In genomic region chr4:76476606-76477005, GRCh38 we compare ENCODE assay signal across 16 cellular contexts. TPM values are rescaled to one million over a fixed set of nuclear protein-coding genes. Genes with fewer than 3 reads are reported as not detected.
A peak's percentile ranks its signal among the peaks of the same experiment; 100 is the strongest.
DNase-seq lines count a peak whose midpoint lies in the region; ATAC-seq and TF ChIP-seq lines count a peak whose summit lies in the region.
"Had no signal": no experiment of that assay in that cellular context is flagged by ENCODE, and none has a peak within 500 bp of the region (broad histone marks: within the 10 kb centered on the region; RNA-seq: fewer than 3 reads in every experiment).

No MANE protein-coding gene starts in this region.

- no peak overlapping the region for H3T11ph ChIP-seq in H9 (ENCODE audit: low read length)

- H2BK120ac ChIP-seq in H9 (ENCODE audit: low read depth, low read length, poor library complexity, severe bottlenecking) = no peak overlapping the region

- no peak overlapping the region for H3K4me3 ChIP-seq in retinal pigment epithelial cell (ENCODE audit: low read length)
- no peak overlapping the region for H3K4me3 ChIP-seq in H7 (ENCODE audit: insufficient read depth, low read depth, low read length)
- H3K4me3 ChIP-seq: BLaER1, GM12878 had no signal

- H2BK5ac ChIP-seq in H9 (ENCODE audit: insufficient read length, low read length) = no peak overlapping the region

- no peak overlapping the region for H3K14ac ChIP-seq in H9 (ENCODE audit: insufficient read depth, low read length)

- H3K4me1 Mint-ChIP-seq in activated T-cell treated with anti-CD3 and anti-CD28 coated beads, Interleukin-2, amount 50 U/mL, for 4 hours (ENCODE audit: low read depth) = no peaks in the 10 kb centered on the region
- H3K4me1 Mint-ChIP-seq in H9 = peaks cover 4 to 7% of the 10 kb centered on the region in 2 experiments; a peak in 2 of 4 replicates

- H4K20me1 ChIP-seq in H9 (ENCODE audit: control insufficient read depth, insufficient read depth, insufficient read length) = no peaks in the 10 kb centered on the region
- H4K20me1 ChIP-seq: BLaER1 had no signal

- no CpG with 5 or more reads among the region's 1 CpG for WGBS in H9 (ENCODE audit: extremely low coverage, insufficient read length, low lambda C conversion rate)

- H3K9me3 ChIP-seq in H9 (ENCODE audit: control insufficient read depth, low read depth, low read length) = no peaks in the 10 kb centered on the region

- H2BK12ac ChIP-seq in H9 (ENCODE audit: insufficient read length, low read depth, low read length) = no peak overlapping the region

- no peak overlapping the region for H2BK15ac ChIP-seq in H9 (ENCODE audit: low read depth, low read length)

- no peak overlapping the region for H3K18ac ChIP-seq in H9 (ENCODE audit: insufficient read length, low read depth, low read length)

- no peaks in the 10 kb centered on the region for H3K36me3 Mint-ChIP-seq in activated T-cell treated with anti-CD3 and anti-CD28 coated beads, Interleukin-2, amount 50 U/mL, for 4 hours (ENCODE audit: insufficient read depth)
- peaks cover 8 to 35% (median 19%) of the 10 kb centered on the region in 3 experiments for H3K36me3 Mint-ChIP-seq in H9 (ENCODE audit: insufficient read depth in 1 of 3, low read depth in 3 of 3)

- no peak overlapping the region for H3K27ac Mint-ChIP-seq in H9

- no peaks in the 10 kb centered on the region for H3K4me1 ChIP-seq in H9 (ENCODE audit: insufficient read depth, low read length)
- H3K4me1 ChIP-seq: BLaER1 had no signal

- H3K56ac ChIP-seq in H9 (ENCODE audit: insufficient read length, low read depth, low read length) = no peak overlapping the region

- no peak overlapping the region for H3K4ac ChIP-seq in H9 (ENCODE audit: low read depth, low read length)

- DNase-seq in NCI-H82 (lab: John Stamatoyannopoulos, UW) (peak; percentile 26), NCI-H82 treated with DMSO at 0.1 percent for 48 hours (lab: John Stamatoyannopoulos, UW; ENCODE audit: unreplicated experiment) (no peak), astrocyte of the hippocampus (ENCODE audit: low read depth, low spot score) (peak; percentile 56), retinal pigment epithelial cell (ENCODE audit: low read depth) (peak; percentile 97), H7 (no peak), H9 (no peak)
- DNase-seq in activated T-cell treated with anti-CD3 and anti-CD28 coated beads, Interleukin-2, amount 50 U/mL, for 4 hours = no peak
- DNase-seq: 8988T, AML-193, DMS53, IMR-90, KBM-7 had no signal

- no peak overlapping the region for H3K27ac ChIP-seq in H9 (ENCODE audit: insufficient read length, low read depth, low read length)
- H3K27ac ChIP-seq: BLaER1 had no signal

- no peaks in the 10 kb centered on the region for H3K79me1 ChIP-seq in H9 (ENCODE audit: insufficient read depth, low read depth, low read length, poor library complexity, severe bottlenecking)

- no peak overlapping the region for H3K9ac ChIP-seq in H9 (ENCODE audit: extremely low read depth, insufficient read length, low read length)
- H3K9ac ChIP-seq: BLaER1 had no signal

- H4K5ac ChIP-seq in H9 (ENCODE audit: insufficient read length, low read depth, low read length) = no peak overlapping the region

- H3K23me2 ChIP-seq in H9 (ENCODE audit: insufficient read length, low read depth, low read length, poor library complexity, severe bottlenecking) = no peaks in the 10 kb centered on the region

- no peaks in the 10 kb centered on the region for H3K27me3 ChIP-seq in H7 (ENCODE audit: control insufficient read depth, insufficient read depth, low read length)
- H3K27me3 ChIP-seq in H9 (ENCODE audit: insufficient read depth, low read length) = no peaks in the 10 kb centered on the region
- H3K27me3 ChIP-seq: BLaER1 had no signal

- H3K4me3 Mint-ChIP-seq in activated T-cell treated with anti-CD3 and anti-CD28 coated beads, Interleukin-2, amount 50 U/mL, for 4 hours = no peak overlapping the region
- no peak overlapping the region for H3K4me3 Mint-ChIP-seq in H9

- H4K91ac ChIP-seq in H9 (ENCODE audit: insufficient read length, low read depth, low read length) = no peak overlapping the region

- ATAC-seq in activated T-cell treated with anti-CD3 and anti-CD28 coated beads, Interleukin-2, amount 50 U/mL, for 4 hours = no peak
- ATAC-seq: GM12878 had no signal

- TF ChIP-seq CTCF in retinal pigment epithelial cell (conservative IDR thresholded peaks at IDR 0.05; ENCODE audit: low read depth, low read length) (no peak), H9 (conservative IDR thresholded peaks at IDR 0.05) (no peak)

- no peaks in the 10 kb centered on the region for H3K79me2 ChIP-seq in H9 (ENCODE audit: insufficient read depth, low read length)

- no peak overlapping the region for H3K4me2 ChIP-seq in H9 (ENCODE audit: insufficient read depth, insufficient read length, low read length)
- H3K4me2 ChIP-seq: BLaER1 had no signal

- no peak overlapping the region for H3K23ac ChIP-seq in H9 (ENCODE audit: insufficient read length, low read depth, low read length)

- no peak overlapping the region for H2AFZ ChIP-seq in H9 (ENCODE audit: low read length)

- H2BK20ac ChIP-seq in H9 (ENCODE audit: low read depth, low read length, poor library complexity, severe bottlenecking) = no peak overlapping the region

- H3K36me3 ChIP-seq in H7 (replicated peaks; ENCODE audit: control insufficient read depth, insufficient read depth, low read length) = no peaks in the 10 kb centered on the region
- H3K36me3 ChIP-seq: BLaER1 had no signal

- H3K27me3 Mint-ChIP-seq in activated T-cell treated with anti-CD3 and anti-CD28 coated beads, Interleukin-2, amount 50 U/mL, for 4 hours (ENCODE audit: low read depth) = peaks cover 15% of the 10 kb centered on the region
- H3K27me3 Mint-ChIP-seq in H9 (ENCODE audit: low read depth) = peaks cover 2% of the 10 kb centered on the region

- no peak overlapping the region for H2AK5ac ChIP-seq in H9 (ENCODE audit: insufficient read length, low read length)

- H3K9me3 Mint-ChIP-seq in activated T-cell treated with anti-CD3 and anti-CD28 coated beads, Interleukin-2, amount 50 U/mL, for 4 hours = peaks cover 7% of the 10 kb centered on the region
- peaks cover 30% of the 10 kb centered on the region in 2 experiments for H3K9me3 Mint-ChIP-seq in H9

- H4K8ac ChIP-seq in H9 (replicated peaks; ENCODE audit: insufficient read length, low read depth, low read length) = no peak overlapping the region

RNA-seq across cellular contexts. Expression of gene SHROOM3, which starts 41.6 kb away (rescaled TPM):
- total RNA-seq in activated T-cell treated with anti-CD3 and anti-CD28 coated beads, Interleukin-2, amount 50 U/mL, for 4 hours = under 1 TPM; 0.05 to 0.33 (median 0.08) TPM
- total RNA-seq in H7 (2014; rRNA removed; shearing (Covaris generic)) = 52.8 and 55.8 TPM in 2 replicates
- 27.0 and 27.6 TPM in 2 replicates for total RNA-seq in H9 (2021)

RNA-seq across cellular contexts. Expression of gene CCDC158, which starts 55.7 kb away (rescaled TPM):
- not detected for total RNA-seq in activated T-cell treated with anti-CD3 and anti-CD28 coated beads, Interleukin-2, amount 50 U/mL, for 4 hours
- not detected in 2 replicates for total RNA-seq in H7 (2014; rRNA removed; shearing (Covaris generic))
- total RNA-seq in H9 (2021) = 0.09 TPM in 1 of 2 replicates, not detected in the other
- total RNA-seq: GM12878, H1, HT-29, IMR-90 had no signal

Comparison
In these comparisons a context has a peak if more than half of its experiments do, and no peak if none do; other contexts are left out.
1. DNase-seq: peak in NCI-H82 (single experiment), astrocyte of the hippocampus (single experiment) and retinal pigment epithelial cell (single experiment); none in NCI-H82 treated with DMSO at 0.1 percent for 48 hours (single experiment), activated T-cell treated with anti-CD3 and anti-CD28 coated beads, Interleukin-2, amount 50 U/mL, for 4 hours (single experiment), H7 (single experiment) and H9 (single experiment).
2. RNA of gene SHROOM3, which starts 41.6 kb away (total RNA-seq): 52.8 to 55.8 TPM in H7 and 27.0 to 27.6 TPM in H9; 0.05 to 0.33 TPM in activated T-cell treated with anti-CD3 and anti-CD28 coated beads, Interleukin-2, amount 50 U/mL, for 4 hours; every median in the first group is over 10 times any median in the second.